1 cellular context compared by ENCODE assay signal in the genomic region with DNA sequence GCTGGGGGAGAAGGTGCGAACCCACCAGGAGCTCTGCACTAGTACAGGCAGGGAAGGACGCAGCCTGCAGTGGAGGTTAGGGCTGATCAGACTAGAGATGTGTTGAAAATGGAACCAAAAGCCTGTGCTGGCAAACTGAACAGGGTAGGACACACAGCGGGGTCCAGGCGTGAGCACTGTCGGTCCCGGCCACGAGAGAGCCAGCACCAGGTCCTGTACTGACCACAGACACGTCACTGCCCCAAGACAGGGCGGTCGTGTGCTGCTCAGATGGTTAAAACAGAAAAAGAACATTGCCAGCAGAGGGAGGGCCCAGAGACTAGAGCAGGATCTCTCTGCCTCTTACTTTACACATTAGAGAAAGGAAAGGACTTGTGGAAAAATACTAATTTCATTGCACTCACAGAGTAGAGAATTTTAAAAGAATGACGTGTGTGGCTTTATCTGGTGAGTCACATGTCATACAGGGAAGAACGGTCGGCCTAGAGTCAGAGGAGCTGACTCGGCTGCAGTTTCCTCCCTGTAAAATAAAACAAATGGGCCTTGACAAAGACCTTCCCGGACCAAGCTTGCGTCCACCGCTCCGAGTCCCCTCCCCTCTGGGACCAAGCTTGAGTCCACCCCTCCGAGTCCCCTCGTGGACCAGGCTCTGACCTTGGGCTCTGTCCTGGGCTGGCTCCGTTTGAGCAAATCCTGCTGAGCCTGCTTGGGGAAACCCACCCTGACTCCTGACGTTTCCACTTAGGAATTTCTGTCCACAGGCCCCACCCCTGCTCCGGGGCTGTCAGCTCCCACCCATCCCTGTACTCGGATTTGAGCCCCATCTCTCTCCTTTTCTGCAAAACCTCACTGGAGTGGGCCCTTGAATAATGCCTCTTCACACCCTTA.
TF ChIP-seq lines count a peak whose summit lies in the region.

No MANE protein-coding gene starts in this region.

TF ChIP-seq in GM23338, 12 proteins besides CTCF, POLR2A, EP300 and RAD21:
- TF ChIP-seq, protein P1, sequence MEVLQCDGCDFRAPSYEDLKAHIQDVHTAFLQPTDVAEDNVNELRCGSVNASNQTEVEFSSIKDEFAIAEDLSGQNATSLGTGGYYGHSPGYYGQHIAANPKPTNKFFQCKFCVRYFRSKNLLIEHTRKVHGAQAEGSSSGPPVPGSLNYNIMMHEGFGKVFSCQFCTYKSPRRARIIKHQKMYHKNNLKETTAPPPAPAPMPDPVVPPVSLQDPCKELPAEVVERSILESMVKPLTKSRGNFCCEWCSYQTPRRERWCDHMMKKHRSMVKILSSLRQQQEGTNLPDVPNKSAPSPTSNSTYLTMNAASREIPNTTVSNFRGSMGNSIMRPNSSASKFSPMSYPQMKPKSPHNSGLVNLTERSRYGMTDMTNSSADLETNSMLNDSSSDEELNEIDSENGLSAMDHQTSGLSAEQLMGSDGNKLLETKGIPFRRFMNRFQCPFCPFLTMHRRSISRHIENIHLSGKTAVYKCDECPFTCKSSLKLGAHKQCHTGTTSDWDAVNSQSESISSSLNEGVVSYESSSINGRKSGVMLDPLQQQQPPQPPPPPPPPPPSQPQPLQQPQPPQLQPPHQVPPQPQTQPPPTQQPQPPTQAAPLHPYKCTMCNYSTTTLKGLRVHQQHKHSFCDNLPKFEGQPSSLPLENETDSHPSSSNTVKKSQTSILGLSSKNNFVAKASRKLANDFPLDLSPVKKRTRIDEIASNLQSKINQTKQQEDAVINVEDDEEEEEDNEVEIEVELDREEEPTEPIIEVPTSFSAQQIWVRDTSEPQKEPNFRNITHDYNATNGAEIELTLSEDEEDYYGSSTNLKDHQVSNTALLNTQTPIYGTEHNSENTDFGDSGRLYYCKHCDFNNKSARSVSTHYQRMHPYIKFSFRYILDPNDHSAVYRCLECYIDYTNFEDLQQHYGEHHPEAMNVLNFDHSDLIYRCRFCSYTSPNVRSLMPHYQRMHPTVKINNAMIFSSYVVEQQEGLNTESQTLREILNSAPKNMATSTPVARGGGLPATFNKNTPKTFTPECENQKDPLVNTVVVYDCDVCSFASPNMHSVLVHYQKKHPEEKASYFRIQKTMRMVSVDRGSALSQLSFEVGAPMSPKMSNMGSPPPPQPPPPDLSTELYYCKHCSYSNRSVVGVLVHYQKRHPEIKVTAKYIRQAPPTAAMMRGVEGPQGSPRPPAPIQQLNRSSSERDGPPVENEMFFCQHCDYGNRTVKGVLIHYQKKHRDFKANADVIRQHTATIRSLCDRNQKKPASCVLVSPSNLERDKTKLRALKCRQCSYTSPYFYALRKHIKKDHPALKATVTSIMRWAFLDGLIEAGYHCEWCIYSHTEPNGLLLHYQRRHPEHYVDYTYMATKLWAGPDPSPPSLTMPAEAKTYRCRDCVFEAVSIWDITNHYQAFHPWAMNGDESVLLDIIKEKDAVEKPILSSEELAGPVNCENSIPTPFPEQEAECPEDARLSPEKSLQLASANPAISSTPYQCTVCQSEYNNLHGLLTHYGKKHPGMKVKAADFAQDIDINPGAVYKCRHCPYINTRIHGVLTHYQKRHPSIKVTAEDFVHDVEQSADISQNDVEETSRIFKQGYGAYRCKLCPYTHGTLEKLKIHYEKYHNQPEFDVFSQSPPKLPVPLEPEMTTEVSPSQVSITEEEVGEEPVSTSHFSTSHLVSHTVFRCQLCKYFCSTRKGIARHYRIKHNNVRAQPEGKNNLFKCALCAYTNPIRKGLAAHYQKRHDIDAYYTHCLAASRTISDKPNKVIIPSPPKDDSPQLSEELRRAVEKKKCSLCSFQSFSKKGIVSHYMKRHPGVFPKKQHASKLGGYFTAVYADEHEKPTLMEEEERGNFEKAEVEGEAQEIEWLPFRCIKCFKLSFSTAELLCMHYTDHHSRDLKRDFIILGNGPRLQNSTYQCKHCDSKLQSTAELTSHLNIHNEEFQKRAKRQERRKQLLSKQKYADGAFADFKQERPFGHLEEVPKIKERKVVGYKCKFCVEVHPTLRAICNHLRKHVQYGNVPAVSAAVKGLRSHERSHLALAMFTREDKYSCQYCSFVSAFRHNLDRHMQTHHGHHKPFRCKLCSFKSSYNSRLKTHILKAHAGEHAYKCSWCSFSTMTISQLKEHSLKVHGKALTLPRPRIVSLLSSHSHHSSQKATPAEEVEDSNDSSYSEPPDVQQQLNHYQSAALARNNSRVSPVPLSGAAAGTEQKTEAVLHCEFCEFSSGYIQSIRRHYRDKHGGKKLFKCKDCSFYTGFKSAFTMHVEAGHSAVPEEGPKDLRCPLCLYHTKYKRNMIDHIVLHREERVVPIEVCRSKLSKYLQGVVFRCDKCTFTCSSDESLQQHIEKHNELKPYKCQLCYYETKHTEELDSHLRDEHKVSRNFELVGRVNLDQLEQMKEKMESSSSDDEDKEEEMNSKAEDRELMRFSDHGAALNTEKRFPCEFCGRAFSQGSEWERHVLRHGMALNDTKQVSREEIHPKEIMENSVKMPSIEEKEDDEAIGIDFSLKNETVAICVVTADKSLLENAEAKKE (CRISPR knock-in tag; IDR thresholded peaks at IDR 0.05), result no peak
- TF ChIP-seq POLR2AphosphoS5 (IDR thresholded peaks at IDR 0.05; ENCODE audit: low read depth) (no peak), EZH2 (IDR thresholded peaks at IDR 0.05; ENCODE audit: low read depth, unreplicated experiment) (no peak), JUNB (IDR thresholded peaks at IDR 0.05; ENCODE audit: unreplicated experiment) (no peak), EZH2phosphoT487 (IDR thresholded peaks at IDR 0.05; ENCODE audit: unreplicated experiment) (no peak), NANOG (IDR thresholded peaks at IDR 0.05; ENCODE audit: borderline replicate concordance) (no peak)
- TF ChIP-seq, protein P2, sequence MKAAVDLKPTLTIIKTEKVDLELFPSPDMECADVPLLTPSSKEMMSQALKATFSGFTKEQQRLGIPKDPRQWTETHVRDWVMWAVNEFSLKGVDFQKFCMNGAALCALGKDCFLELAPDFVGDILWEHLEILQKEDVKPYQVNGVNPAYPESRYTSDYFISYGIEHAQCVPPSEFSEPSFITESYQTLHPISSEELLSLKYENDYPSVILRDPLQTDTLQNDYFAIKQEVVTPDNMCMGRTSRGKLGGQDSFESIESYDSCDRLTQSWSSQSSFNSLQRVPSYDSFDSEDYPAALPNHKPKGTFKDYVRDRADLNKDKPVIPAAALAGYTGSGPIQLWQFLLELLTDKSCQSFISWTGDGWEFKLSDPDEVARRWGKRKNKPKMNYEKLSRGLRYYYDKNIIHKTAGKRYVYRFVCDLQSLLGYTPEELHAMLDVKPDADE (IDR thresholded peaks at IDR 0.05), result no peak
